ENCODE assay signal across 1 cellular context in the genomic region with DNA sequence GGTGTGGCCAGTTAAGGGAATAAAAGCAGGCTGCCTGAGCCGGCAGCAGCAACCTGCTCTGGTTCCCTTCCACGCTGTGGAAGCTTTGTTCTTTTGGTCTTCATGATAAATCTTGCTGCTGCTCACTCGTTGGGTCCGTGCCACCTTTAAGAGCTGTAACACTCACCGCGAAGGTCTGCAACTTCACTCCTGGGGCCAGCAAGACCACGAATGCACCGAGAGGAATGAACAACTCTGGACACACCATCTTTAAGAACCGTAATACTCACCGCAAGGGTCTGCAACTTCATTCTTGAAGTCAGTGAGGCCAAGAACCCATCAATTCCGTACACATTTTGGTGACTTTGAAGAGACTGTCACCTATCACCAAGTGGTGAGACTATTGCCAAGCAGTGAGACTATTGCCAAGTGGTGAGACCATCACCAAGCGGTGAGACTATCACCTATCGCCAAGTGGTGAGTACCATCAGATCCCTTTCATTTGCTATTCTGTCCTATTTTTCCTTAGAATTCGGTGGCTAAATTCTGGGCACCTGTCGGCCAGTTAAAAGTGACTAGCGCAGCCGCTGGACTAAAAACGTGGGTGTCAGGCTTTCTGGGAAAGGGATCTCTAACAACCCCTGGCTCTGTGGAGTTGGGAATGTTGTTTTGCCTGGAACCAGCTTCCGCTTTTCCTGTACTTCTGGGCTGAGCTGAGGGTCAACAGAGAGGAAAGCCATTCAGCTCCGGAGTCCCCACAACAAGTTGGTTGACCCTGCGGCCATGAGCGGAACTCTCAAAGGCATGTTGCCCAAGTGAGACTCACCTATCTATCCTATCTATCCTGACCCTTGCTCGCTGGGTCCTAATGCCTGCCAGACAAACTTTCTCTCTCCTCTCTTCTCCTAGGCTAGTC.
TF ChIP-seq lines count a peak whose summit lies in the region.

A gene with protein sequence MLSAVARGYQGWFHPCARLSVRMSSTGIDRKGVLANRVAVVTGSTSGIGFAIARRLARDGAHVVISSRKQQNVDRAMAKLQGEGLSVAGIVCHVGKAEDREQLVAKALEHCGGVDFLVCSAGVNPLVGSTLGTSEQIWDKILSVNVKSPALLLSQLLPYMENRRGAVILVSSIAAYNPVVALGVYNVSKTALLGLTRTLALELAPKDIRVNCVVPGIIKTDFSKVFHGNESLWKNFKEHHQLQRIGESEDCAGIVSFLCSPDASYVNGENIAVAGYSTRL (plus strand): TSS at position 48 of the 895 bp plus-strand sequence. CDS start 2,501 bp downstream, outside the sequence.

TF ChIP-seq in HepG2, 621 proteins besides CTCF, POLR2A, EP300 and RAD21 (continued from another document and continues in another):
- TF ChIP-seq, protein P1, sequence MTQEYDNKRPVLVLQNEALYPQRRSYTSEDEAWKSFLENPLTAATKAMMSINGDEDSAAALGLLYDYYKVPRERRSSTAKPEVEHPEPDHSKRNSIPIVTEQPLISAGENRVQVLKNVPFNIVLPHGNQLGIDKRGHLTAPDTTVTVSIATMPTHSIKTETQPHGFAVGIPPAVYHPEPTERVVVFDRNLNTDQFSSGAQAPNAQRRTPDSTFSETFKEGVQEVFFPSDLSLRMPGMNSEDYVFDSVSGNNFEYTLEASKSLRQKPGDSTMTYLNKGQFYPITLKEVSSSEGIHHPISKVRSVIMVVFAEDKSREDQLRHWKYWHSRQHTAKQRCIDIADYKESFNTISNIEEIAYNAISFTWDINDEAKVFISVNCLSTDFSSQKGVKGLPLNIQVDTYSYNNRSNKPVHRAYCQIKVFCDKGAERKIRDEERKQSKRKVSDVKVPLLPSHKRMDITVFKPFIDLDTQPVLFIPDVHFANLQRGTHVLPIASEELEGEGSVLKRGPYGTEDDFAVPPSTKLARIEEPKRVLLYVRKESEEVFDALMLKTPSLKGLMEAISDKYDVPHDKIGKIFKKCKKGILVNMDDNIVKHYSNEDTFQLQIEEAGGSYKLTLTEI (CRISPR knock-in tag; conservative IDR thresholded peaks at IDR 0.05): no peak
- TF ChIP-seq NAIF1 (CRISPR knock-in tag; IDR thresholded peaks at IDR 0.05; ENCODE audit: borderline replicate concordance) (no peak), NFE2L2 (IDR thresholded peaks at IDR 0.05; ENCODE audit: low read length) (peak; percentile 46), ASH2L (IDR thresholded peaks at IDR 0.05; ENCODE audit: insufficient read length, low read depth, low read length) (peak; percentile 88), MEIS2 (CRISPR knock-in tag; IDR thresholded peaks at IDR 0.05) (no peak), CENPX (CRISPR knock-in tag; IDR thresholded peaks at IDR 0.05) (no peak), ZBTB20 (CRISPR knock-in tag; IDR thresholded peaks at IDR 0.05; ENCODE audit: borderline replicate concordance, low read depth) (peak; percentile 86; the same call in 1 of the 2 replicates), GFI1 (CRISPR knock-in tag; IDR thresholded peaks at IDR 0.05; ENCODE audit: borderline replicate concordance) (no peak), ZNF263 (CRISPR knock-in tag; IDR thresholded peaks at IDR 0.05) (no peak), ETV5 (CRISPR knock-in tag; IDR thresholded peaks at IDR 0.05; ENCODE audit: borderline replicate concordance) (peak; percentile 78), KDM3A (CRISPR knock-in tag; IDR thresholded peaks at IDR 0.05; ENCODE audit: low read depth) (peak; percentile 96), RBM22 (optimal IDR thresholded peaks at IDR 0.05; ENCODE audit: low read length) (peak; percentile 100), DR1 (CRISPR knock-in tag; IDR thresholded peaks at IDR 0.05) (no peak), ZSCAN22 (CRISPR knock-in tag; IDR thresholded peaks at IDR 0.05) (peak; percentile 59; the same call in 1 of the 2 replicates), IRF2 (CRISPR knock-in tag; IDR thresholded peaks at IDR 0.05) (peak; percentile 94), DNMT3B (CRISPR knock-in tag; conservative IDR thresholded peaks at IDR 0.05) (peak; percentile 98), SP140L (CRISPR knock-in tag; IDR thresholded peaks at IDR 0.05; ENCODE audit: borderline replicate concordance) (peak; percentile 97; the same call in 1 of the 2 replicates), ZSCAN31 (CRISPR knock-in tag; IDR thresholded peaks at IDR 0.05; ENCODE audit: low read depth) (no peak; the same call in 1 of the 2 replicates), SRY (CRISPR knock-in tag; IDR thresholded peaks at IDR 0.05) (no peak), CENPT (CRISPR knock-in tag; IDR thresholded peaks at IDR 0.05; ENCODE audit: low read depth) (no peak), ADNP (CRISPR knock-in tag; IDR thresholded peaks at IDR 0.05) (no peak), ZNF354B (CRISPR knock-in tag; IDR thresholded peaks at IDR 0.05) (peak; percentile 99), ZNF264 (CRISPR knock-in tag; IDR thresholded peaks at IDR 0.05) (no peak), ZSCAN30 (CRISPR knock-in tag; IDR thresholded peaks at IDR 0.05) (no peak), THAP11 (CRISPR knock-in tag; IDR thresholded peaks at IDR 0.05) (peak; percentile 87), ZNF143 (CRISPR knock-in tag; IDR thresholded peaks at IDR 0.05) (no peak), GABPB1 (CRISPR knock-in tag; IDR thresholded peaks at IDR 0.05) (peak; percentile 14), NR2C2 (CRISPR knock-in tag; IDR thresholded peaks at IDR 0.05; ENCODE audit: borderline replicate concordance) (peak; percentile 82; the same call in 1 of the 2 replicates), DNMT1 (CRISPR knock-in tag; IDR thresholded peaks at IDR 0.05) (peak; percentile 96), NFKBIZ (CRISPR knock-in tag; IDR thresholded peaks at IDR 0.05) (peak; percentile 97), SALL1 (CRISPR knock-in tag; IDR thresholded peaks at IDR 0.05) (no peak), ELF1 (CRISPR knock-in tag; IDR thresholded peaks at IDR 0.05) (no peak; the same call in none of the 2 replicates), ZNF564 (CRISPR knock-in tag; IDR thresholded peaks at IDR 0.05) (no peak), ZNF776 (CRISPR knock-in tag; IDR thresholded peaks at IDR 0.05) (no peak), NR2F6 (IDR thresholded peaks at IDR 0.05) (no peak), NR2F6 (CRISPR knock-in tag; IDR thresholded peaks at IDR 0.05) (peak; percentile 79), KDM4B (CRISPR knock-in tag; IDR thresholded peaks at IDR 0.05) (peak; percentile 97; the same call in 1 of the 2 replicates)
- TF ChIP-seq, protein P2, sequence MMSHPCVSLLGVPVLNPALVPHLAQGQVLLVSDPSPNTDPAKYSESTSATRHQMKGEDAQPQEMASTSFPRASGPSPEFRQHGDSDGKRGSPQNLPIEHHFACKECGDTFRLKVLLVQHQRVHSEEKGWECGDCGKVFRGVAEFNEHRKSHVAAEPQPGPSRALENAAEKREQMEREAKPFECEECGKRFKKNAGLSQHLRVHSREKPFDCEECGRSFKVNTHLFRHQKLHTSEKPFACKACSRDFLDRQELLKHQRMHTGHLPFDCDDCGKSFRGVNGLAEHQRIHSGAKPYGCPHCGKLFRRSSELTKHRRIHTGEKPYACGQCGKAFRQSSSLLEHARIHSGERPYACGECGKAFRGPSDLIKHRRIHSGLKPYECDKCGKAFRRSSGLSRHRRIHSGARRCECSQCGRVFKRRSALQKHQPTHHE (CRISPR knock-in tag; IDR thresholded peaks at IDR 0.05; ENCODE audit: borderline replicate concordance): no peak
- TF ChIP-seq, protein P3, sequence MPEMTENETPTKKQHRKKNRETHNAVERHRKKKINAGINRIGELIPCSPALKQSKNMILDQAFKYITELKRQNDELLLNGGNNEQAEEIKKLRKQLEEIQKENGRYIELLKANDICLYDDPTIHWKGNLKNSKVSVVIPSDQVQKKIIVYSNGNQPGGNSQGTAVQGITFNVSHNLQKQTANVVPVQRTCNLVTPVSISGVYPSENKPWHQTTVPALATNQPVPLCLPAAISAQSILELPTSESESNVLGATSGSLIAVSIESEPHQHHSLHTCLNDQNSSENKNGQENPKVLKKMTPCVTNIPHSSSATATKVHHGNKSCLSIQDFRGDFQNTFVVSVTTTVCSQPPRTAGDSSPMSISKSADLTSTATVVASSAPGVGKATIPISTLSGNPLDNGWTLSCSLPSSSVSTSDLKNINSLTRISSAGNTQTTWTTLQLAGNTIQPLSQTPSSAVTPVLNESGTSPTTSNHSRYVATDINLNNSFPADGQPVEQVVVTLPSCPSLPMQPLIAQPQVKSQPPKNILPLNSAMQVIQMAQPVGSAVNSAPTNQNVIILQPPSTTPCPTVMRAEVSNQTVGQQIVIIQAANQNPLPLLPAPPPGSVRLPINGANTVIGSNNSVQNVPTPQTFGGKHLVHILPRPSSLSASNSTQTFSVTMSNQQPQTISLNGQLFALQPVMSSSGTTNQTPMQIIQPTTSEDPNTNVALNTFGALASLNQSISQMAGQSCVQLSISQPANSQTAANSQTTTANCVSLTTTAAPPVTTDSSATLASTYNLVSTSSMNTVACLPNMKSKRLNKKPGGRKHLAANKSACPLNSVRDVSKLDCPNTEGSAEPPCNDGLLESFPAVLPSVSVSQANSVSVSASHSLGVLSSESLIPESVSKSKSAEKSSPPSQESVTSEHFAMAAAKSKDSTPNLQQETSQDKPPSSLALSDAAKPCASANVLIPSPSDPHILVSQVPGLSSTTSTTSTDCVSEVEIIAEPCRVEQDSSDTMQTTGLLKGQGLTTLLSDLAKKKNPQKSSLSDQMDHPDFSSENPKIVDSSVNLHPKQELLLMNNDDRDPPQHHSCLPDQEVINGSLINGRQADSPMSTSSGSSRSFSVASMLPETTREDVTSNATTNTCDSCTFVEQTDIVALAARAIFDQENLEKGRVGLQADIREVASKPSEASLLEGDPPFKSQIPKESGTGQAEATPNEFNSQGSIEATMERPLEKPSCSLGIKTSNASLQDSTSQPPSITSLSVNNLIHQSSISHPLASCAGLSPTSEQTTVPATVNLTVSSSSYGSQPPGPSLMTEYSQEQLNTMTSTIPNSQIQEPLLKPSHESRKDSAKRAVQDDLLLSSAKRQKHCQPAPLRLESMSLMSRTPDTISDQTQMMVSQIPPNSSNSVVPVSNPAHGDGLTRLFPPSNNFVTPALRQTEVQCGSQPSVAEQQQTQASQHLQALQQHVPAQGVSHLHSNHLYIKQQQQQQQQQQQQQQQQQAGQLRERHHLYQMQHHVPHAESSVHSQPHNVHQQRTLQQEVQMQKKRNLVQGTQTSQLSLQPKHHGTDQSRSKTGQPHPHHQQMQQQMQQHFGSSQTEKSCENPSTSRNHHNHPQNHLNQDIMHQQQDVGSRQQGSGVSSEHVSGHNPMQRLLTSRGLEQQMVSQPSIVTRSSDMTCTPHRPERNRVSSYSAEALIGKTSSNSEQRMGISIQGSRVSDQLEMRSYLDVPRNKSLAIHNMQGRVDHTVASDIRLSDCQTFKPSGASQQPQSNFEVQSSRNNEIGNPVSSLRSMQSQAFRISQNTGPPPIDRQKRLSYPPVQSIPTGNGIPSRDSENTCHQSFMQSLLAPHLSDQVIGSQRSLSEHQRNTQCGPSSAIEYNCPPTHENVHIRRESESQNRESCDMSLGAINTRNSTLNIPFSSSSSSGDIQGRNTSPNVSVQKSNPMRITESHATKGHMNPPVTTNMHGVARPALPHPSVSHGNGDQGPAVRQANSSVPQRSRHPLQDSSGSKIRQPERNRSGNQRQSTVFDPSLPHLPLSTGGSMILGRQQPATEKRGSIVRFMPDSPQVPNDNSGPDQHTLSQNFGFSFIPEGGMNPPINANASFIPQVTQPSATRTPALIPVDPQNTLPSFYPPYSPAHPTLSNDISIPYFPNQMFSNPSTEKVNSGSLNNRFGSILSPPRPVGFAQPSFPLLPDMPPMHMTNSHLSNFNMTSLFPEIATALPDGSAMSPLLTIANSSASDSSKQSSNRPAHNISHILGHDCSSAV (CRISPR knock-in tag; IDR thresholded peaks at IDR 0.05; ENCODE audit: borderline replicate concordance): peak; percentile 94; the same call in 1 of the 2 replicates
- TF ChIP-seq, protein P4, sequence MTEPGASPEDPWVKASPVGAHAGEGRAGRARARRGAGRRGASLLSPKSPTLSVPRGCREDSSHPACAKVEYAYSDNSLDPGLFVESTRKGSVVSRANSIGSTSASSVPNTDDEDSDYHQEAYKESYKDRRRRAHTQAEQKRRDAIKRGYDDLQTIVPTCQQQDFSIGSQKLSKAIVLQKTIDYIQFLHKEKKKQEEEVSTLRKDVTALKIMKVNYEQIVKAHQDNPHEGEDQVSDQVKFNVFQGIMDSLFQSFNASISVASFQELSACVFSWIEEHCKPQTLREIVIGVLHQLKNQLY (CRISPR knock-in tag; IDR thresholded peaks at IDR 0.05): peak; percentile 80; the same call in 1 of the 2 replicates
- TF ChIP-seq, protein P5, sequence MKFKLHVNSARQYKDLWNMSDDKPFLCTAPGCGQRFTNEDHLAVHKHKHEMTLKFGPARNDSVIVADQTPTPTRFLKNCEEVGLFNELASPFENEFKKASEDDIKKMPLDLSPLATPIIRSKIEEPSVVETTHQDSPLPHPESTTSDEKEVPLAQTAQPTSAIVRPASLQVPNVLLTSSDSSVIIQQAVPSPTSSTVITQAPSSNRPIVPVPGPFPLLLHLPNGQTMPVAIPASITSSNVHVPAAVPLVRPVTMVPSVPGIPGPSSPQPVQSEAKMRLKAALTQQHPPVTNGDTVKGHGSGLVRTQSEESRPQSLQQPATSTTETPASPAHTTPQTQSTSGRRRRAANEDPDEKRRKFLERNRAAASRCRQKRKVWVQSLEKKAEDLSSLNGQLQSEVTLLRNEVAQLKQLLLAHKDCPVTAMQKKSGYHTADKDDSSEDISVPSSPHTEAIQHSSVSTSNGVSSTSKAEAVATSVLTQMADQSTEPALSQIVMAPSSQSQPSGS (CRISPR knock-in tag; IDR thresholded peaks at IDR 0.05): peak; percentile 92; the same call in 1 of the 2 replicates
- TF ChIP-seq, protein P6, sequence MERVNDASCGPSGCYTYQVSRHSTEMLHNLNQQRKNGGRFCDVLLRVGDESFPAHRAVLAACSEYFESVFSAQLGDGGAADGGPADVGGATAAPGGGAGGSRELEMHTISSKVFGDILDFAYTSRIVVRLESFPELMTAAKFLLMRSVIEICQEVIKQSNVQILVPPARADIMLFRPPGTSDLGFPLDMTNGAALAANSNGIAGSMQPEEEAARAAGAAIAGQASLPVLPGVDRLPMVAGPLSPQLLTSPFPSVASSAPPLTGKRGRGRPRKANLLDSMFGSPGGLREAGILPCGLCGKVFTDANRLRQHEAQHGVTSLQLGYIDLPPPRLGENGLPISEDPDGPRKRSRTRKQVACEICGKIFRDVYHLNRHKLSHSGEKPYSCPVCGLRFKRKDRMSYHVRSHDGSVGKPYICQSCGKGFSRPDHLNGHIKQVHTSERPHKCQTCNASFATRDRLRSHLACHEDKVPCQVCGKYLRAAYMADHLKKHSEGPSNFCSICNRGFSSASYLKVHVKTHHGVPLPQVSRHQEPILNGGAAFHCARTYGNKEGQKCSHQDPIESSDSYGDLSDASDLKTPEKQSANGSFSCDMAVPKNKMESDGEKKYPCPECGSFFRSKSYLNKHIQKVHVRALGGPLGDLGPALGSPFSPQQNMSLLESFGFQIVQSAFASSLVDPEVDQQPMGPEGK (CRISPR knock-in tag; IDR thresholded peaks at IDR 0.05): peak; percentile 63
- TF ChIP-seq, protein P7, sequence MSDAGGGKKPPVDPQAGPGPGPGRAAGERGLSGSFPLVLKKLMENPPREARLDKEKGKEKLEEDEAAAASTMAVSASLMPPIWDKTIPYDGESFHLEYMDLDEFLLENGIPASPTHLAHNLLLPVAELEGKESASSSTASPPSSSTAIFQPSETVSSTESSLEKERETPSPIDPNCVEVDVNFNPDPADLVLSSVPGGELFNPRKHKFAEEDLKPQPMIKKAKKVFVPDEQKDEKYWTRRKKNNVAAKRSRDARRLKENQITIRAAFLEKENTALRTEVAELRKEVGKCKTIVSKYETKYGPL (CRISPR knock-in tag; IDR thresholded peaks at IDR 0.05): no peak
